ENCODE assay signal across 8 cellular contexts in genomic region chr7:4774804-4775280, GRCh38.
DNase-seq lines count a peak whose midpoint lies in the region; ATAC-seq and TF ChIP-seq lines count a peak whose summit lies in the region.

No MANE protein-coding gene starts in this region.

- peaks cover 38% of the 10 kb centered on the region for H3K4me1 Mint-ChIP-seq in stimulated activated effector memory CD8-positive, alpha-beta T cell treated with anti-CD3 and anti-CD28 coated beads, Interleukin-12 subunit alpha, Interleukin-12 subunit beta, amount 100 ng/mL, for 72 hours

- DNase-seq in AG08396 (ENCODE audit: low spot score) (peak; percentile 84), GM12864 (ENCODE audit: low read depth) (no peak), NOMO-1 (lab: John Stamatoyannopoulos, UW; ENCODE audit: unreplicated experiment in 2 of 2) (peak; percentile 64 to 71), astrocyte of the cerebellum (ENCODE audit: low read depth) (peak; percentile 53), SW480 (ENCODE audit: low spot score) (no peak)
- no peak for DNase-seq in stimulated activated effector memory CD8-positive, alpha-beta T cell treated with anti-CD3 and anti-CD28 coated beads, Interleukin-12 subunit alpha, Interleukin-12 subunit beta, amount 100 ng/mL, for 72 hours (ENCODE audit: low spot score in 2 of 2)

- peaks cover 28% of the 10 kb centered on the region for H3K36me3 Mint-ChIP-seq in stimulated activated effector memory CD8-positive, alpha-beta T cell treated with anti-CD3 and anti-CD28 coated beads, Interleukin-12 subunit alpha, Interleukin-12 subunit beta, amount 100 ng/mL, for 72 hours

- H3K27ac ChIP-seq in iPS-20b (ENCODE audit: low read length) = peak overlapping the region; percentile 79

- no peaks in the 10 kb centered on the region for H3K36me3 ChIP-seq in iPS-20b (ENCODE audit: insufficient read depth, low read depth, low read length)

- H3K9ac ChIP-seq in iPS-20b (ENCODE audit: low read depth, low read length) = peak overlapping the region; percentile 86

- peak; percentile 24 for ATAC-seq in HG02642 (IDR thresholded peaks at IDR 0.05; ENCODE audit: poor library complexity, unreplicated experiment)
- ATAC-seq in stimulated activated effector memory CD8-positive, alpha-beta T cell treated with anti-CD3 and anti-CD28 coated beads, Interleukin-12 subunit alpha, Interleukin-12 subunit beta, amount 100 ng/mL, for 72 hours = peak; percentile 42

- H3K9me3 ChIP-seq in iPS-20b (ENCODE audit: insufficient read depth, low read depth, low read length) = no peaks in the 10 kb centered on the region

- no peaks in the 10 kb centered on the region for H3K9me3 Mint-ChIP-seq in stimulated activated effector memory CD8-positive, alpha-beta T cell treated with anti-CD3 and anti-CD28 coated beads, Interleukin-12 subunit alpha, Interleukin-12 subunit beta, amount 100 ng/mL, for 72 hours

- no peaks in the 10 kb centered on the region for H3K4me1 ChIP-seq in iPS-20b (ENCODE audit: insufficient read depth, low read length)

- H3K4me3 ChIP-seq in GM12864 (ENCODE audit: low read depth, low read length) = peak overlapping the region; percentile 97
- peak overlapping the region; percentile 98 for H3K4me3 ChIP-seq in astrocyte of the cerebellum (ENCODE audit: low read depth, low read length)
- H3K4me3 ChIP-seq in iPS-20b (ENCODE audit: low read length) = peak overlapping the region; percentile 83

- H3K27ac Mint-ChIP-seq in stimulated activated effector memory CD8-positive, alpha-beta T cell treated with anti-CD3 and anti-CD28 coated beads, Interleukin-12 subunit alpha, Interleukin-12 subunit beta, amount 100 ng/mL, for 72 hours = peak overlapping the region; percentile 98

- TF ChIP-seq CTCF in GM12864 (IDR thresholded peaks at IDR 0.05; ENCODE audit: low read depth, low read length, missing control alignments) (no peak), astrocyte of the cerebellum (IDR thresholded peaks at IDR 0.05; ENCODE audit: low read depth, low read length, missing control alignments) (no peak)

- H3K4me3 Mint-ChIP-seq in stimulated activated effector memory CD8-positive, alpha-beta T cell treated with anti-CD3 and anti-CD28 coated beads, Interleukin-12 subunit alpha, Interleukin-12 subunit beta, amount 100 ng/mL, for 72 hours = peak overlapping the region; percentile 99

- H3K27me3 ChIP-seq in iPS-20b (ENCODE audit: insufficient read depth, low read length) = no peaks in the 10 kb centered on the region

- in situ Hi-C loops in astrocyte of the cerebellum (cut with HindIII; ENCODE audit: low sequenced_read_pairs) = no loop called here

Comparison
In these comparisons a context has a peak if more than half of its experiments do, and no peak if none do; other contexts are left out.
1. DNase-seq: peak in AG08396 (single experiment), NOMO-1 (2 of 2) and astrocyte of the cerebellum (single experiment); none in GM12864 (single experiment), stimulated activated effector memory CD8-positive, alpha-beta T cell treated with anti-CD3 and anti-CD28 coated beads, Interleukin-12 subunit alpha, Interleukin-12 subunit beta, amount 100 ng/mL, for 72 hours (0 of 2) and SW480 (single experiment).
2. Peak in every context shown above with its lines, with median percentiles within 50 percentile points of each other: H3K4me3 ChIP-seq.